In genomic region chr20:37390891-37391525, GRCh38 we compare ENCODE assay signal across 1 cellular context.
TF ChIP-seq lines count a peak whose summit lies in the region.

No MANE protein-coding gene starts in this region.

TF ChIP-seq in HepG2, 621 proteins besides CTCF, POLR2A, EP300 and RAD21 (continued from another document and continues in another):
- TF ChIP-seq UBTF (CRISPR knock-in tag; IDR thresholded peaks at IDR 0.05) (peak; percentile 97), SRY (CRISPR knock-in tag; IDR thresholded peaks at IDR 0.05) (peak; percentile 76; the same call in 1 of the 2 replicates), JUN (CRISPR knock-in tag; IDR thresholded peaks at IDR 0.05) (peak; percentile 47; the same call in 1 of the 2 replicates), ZNF431 (CRISPR knock-in tag; IDR thresholded peaks at IDR 0.05; ENCODE audit: borderline replicate concordance, low read depth) (no peak), ZKSCAN8 (CRISPR knock-in tag; IDR thresholded peaks at IDR 0.05; ENCODE audit: borderline replicate concordance) (peak; percentile 73; the same call in 1 of the 2 replicates), PITX1 (CRISPR knock-in tag; IDR thresholded peaks at IDR 0.05) (peak; percentile 92), ZNF512B (CRISPR knock-in tag; IDR thresholded peaks at IDR 0.05; ENCODE audit: borderline replicate concordance) (peak; percentile 52), ZNF543 (CRISPR knock-in tag; IDR thresholded peaks at IDR 0.05) (peak; percentile 87), ZNF34 (CRISPR knock-in tag; IDR thresholded peaks at IDR 0.05; ENCODE audit: borderline replicate concordance) (0 out of 2 replicates have a peak, but pooled peaks have one; percentile 22), SATB2 (CRISPR knock-in tag; IDR thresholded peaks at IDR 0.05) (no peak), ATF7 (IDR thresholded peaks at IDR 0.05) (no peak), ATF7 (CRISPR knock-in tag; IDR thresholded peaks at IDR 0.05) (no peak), ZNF33A (CRISPR knock-in tag; IDR thresholded peaks at IDR 0.05; ENCODE audit: borderline replicate concordance) (no peak), ZNF367 (CRISPR knock-in tag; IDR thresholded peaks at IDR 0.05; ENCODE audit: borderline replicate concordance) (no peak), BCLAF1 (IDR thresholded peaks at IDR 0.05) (no peak), FOXK2 (IDR thresholded peaks at IDR 0.05) (no peak), ZFP36L1 (CRISPR knock-in tag; IDR thresholded peaks at IDR 0.05) (no peak; the same call in 1 of the 2 replicates), ZBTB42 (CRISPR knock-in tag; IDR thresholded peaks at IDR 0.05) (peak; percentile 60), IKZF4 (CRISPR knock-in tag; IDR thresholded peaks at IDR 0.05; ENCODE audit: borderline replicate concordance, low read depth, not compliant biosample characterization) (peak; percentile 86), PBX2 (CRISPR knock-in tag; IDR thresholded peaks at IDR 0.05) (no peak; the same call in 1 of the 2 replicates), NFIC (IDR thresholded peaks at IDR 0.05; ENCODE audit: low read length) (no peak), SSRP1 (CRISPR knock-in tag; IDR thresholded peaks at IDR 0.05) (no peak), ZNF556 (CRISPR knock-in tag; IDR thresholded peaks at IDR 0.05; ENCODE audit: borderline replicate concordance) (peak; percentile 75; the same call in 1 of the 2 replicates), PHF5A (CRISPR knock-in tag; IDR thresholded peaks at IDR 0.05; ENCODE audit: low read depth, unreplicated experiment) (peak; percentile 83), NFRKB (IDR thresholded peaks at IDR 0.05) (no peak), JUNB (CRISPR knock-in tag; IDR thresholded peaks at IDR 0.05; ENCODE audit: borderline replicate concordance) (no peak), KLF9 (CRISPR knock-in tag; IDR thresholded peaks at IDR 0.05; ENCODE audit: low read depth) (no peak; the same call in 1 of the 2 replicates), NFKBIZ (CRISPR knock-in tag; IDR thresholded peaks at IDR 0.05) (no peak), ZNF563 (CRISPR knock-in tag; IDR thresholded peaks at IDR 0.05) (peak; percentile 89; the same call in 1 of the 2 replicates), KDM4B (CRISPR knock-in tag; IDR thresholded peaks at IDR 0.05) (0 out of 2 replicates have a peak, but pooled peaks have one; percentile 70), KMT2B (CRISPR knock-in tag; IDR thresholded peaks at IDR 0.05) (no peak), BCL6 (CRISPR knock-in tag; IDR thresholded peaks at IDR 0.05) (peak; percentile 82), HDAC6 (IDR thresholded peaks at IDR 0.05; ENCODE audit: low read depth, low read length) (no peak), HOXD1 (CRISPR knock-in tag; IDR thresholded peaks at IDR 0.05) (no peak), CSRNP2 (CRISPR knock-in tag; conservative IDR thresholded peaks at IDR 0.05; ENCODE audit: low read depth) (no peak)
- TF ChIP-seq, protein P1, sequence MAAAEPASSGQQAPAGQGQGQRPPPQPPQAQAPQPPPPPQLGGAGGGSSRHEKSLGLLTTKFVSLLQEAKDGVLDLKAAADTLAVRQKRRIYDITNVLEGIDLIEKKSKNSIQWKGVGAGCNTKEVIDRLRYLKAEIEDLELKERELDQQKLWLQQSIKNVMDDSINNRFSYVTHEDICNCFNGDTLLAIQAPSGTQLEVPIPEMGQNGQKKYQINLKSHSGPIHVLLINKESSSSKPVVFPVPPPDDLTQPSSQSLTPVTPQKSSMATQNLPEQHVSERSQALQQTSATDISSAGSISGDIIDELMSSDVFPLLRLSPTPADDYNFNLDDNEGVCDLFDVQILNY (CRISPR knock-in tag; conservative IDR thresholded peaks at IDR 0.05): no peak; the same call in 1 of the 2 replicates
- TF ChIP-seq, protein P2, sequence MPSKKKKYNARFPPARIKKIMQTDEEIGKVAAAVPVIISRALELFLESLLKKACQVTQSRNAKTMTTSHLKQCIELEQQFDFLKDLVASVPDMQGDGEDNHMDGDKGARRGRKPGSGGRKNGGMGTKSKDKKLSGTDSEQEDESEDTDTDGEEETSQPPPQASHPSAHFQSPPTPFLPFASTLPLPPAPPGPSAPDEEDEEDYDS (CRISPR knock-in tag; IDR thresholded peaks at IDR 0.05): peak; percentile 80
- TF ChIP-seq, protein P3, sequence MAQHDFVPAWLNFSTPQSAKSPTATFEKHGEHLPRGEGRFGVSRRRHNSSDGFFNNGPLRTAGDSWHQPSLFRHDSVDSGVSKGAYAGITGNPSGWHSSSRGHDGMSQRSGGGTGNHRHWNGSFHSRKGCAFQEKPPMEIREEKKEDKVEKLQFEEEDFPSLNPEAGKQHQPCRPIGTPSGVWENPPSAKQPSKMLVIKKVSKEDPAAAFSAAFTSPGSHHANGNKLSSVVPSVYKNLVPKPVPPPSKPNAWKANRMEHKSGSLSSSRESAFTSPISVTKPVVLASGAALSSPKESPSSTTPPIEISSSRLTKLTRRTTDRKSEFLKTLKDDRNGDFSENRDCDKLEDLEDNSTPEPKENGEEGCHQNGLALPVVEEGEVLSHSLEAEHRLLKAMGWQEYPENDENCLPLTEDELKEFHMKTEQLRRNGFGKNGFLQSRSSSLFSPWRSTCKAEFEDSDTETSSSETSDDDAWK (CRISPR knock-in tag; IDR thresholded peaks at IDR 0.05): no peak
- TF ChIP-seq, protein P4, sequence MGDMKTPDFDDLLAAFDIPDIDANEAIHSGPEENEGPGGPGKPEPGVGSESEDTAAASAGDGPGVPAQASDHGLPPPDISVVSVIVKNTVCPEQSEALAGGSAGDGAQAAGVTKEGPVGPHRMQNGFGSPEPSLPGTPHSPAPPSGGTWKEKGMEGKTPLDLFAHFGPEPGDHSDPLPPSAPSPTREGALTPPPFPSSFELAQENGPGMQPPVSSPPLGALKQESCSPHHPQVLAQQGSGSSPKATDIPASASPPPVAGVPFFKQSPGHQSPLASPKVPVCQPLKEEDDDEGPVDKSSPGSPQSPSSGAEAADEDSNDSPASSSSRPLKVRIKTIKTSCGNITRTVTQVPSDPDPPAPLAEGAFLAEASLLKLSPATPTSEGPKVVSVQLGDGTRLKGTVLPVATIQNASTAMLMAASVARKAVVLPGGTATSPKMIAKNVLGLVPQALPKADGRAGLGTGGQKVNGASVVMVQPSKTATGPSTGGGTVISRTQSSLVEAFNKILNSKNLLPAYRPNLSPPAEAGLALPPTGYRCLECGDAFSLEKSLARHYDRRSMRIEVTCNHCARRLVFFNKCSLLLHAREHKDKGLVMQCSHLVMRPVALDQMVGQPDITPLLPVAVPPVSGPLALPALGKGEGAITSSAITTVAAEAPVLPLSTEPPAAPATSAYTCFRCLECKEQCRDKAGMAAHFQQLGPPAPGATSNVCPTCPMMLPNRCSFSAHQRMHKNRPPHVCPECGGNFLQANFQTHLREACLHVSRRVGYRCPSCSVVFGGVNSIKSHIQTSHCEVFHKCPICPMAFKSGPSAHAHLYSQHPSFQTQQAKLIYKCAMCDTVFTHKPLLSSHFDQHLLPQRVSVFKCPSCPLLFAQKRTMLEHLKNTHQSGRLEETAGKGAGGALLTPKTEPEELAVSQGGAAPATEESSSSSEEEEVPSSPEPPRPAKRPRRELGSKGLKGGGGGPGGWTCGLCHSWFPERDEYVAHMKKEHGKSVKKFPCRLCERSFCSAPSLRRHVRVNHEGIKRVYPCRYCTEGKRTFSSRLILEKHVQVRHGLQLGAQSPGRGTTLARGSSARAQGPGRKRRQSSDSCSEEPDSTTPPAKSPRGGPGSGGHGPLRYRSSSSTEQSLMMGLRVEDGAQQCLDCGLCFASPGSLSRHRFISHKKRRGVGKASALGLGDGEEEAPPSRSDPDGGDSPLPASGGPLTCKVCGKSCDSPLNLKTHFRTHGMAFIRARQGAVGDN (CRISPR knock-in tag; IDR thresholded peaks at IDR 0.05): peak; percentile 99
- TF ChIP-seq, protein P5, sequence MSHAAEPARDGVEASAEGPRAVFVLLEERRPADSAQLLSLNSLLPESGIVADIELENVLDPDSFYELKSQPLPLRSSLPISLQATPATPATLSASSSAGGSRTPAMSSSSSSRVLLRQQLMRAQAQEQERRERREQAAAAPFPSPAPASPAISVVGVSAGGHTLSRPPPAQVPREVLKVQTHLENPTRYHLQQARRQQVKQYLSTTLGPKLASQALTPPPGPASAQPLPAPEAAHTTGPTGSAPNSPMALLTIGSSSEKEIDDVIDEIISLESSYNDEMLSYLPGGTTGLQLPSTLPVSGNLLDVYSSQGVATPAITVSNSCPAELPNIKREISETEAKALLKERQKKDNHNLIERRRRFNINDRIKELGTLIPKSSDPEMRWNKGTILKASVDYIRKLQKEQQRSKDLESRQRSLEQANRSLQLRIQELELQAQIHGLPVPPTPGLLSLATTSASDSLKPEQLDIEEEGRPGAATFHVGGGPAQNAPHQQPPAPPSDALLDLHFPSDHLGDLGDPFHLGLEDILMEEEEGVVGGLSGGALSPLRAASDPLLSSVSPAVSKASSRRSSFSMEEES (CRISPR knock-in tag; IDR thresholded peaks at IDR 0.05): no peak
- TF ChIP-seq, protein P6, sequence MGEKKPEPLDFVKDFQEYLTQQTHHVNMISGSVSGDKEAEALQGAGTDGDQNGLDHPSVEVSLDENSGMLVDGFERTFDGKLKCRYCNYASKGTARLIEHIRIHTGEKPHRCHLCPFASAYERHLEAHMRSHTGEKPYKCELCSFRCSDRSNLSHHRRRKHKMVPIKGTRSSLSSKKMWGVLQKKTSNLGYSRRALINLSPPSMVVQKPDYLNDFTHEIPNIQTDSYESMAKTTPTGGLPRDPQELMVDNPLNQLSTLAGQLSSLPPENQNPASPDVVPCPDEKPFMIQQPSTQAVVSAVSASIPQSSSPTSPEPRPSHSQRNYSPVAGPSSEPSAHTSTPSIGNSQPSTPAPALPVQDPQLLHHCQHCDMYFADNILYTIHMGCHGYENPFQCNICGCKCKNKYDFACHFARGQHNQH (CRISPR knock-in tag; IDR thresholded peaks at IDR 0.05): 0 out of 2 replicates have a peak, but pooled peaks have one; percentile 76
